Comparison of ENCODE assay signal across 21 cellular contexts in the genomic region with DNA sequence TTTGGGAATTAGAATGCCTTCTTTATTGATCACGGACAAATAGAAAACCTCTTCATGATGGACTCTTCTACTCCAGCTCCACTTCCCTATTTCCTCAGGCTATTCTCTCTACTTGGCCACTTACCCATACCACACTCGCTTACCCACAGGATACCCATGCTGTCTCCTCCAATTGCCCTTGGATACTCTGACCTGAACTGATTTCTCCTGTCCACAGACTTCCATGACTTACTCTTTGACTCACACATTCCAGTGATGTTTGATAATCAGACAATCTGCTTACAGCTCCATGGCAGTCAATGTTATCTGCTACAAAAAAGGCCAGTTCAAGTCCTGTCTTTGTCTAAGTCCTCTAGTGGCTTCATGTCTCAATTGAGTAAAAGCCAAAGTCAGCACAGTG.
"Had no signal": no experiment of that assay in that cellular context is flagged by ENCODE, and none has a peak within 500 bp of the region (broad histone marks: within the 10 kb centered on the region; RNA-seq: fewer than 3 reads in every experiment).

No MANE protein-coding gene starts in this region.

- H3K36me3 ChIP-seq: neutrophil, pancreas had no signal

- ATAC-seq: activated CD8-positive, alpha-beta memory T cell treated with anti-CD3 and anti-CD28 coated beads, Interleukin-2, amount 10 ng/mL, durations not matched to agents 7 days and 5 days; left cardiac atrium; natural killer cell; pancreas; sciatic nerve; T-cell had no signal

- H3K4me1 Mint-ChIP-seq: activated CD4-positive, alpha-beta memory T cell treated with anti-CD3 and anti-CD28 coated beads, Interleukin-2, amount 10 ng/mL, durations not matched to agents 7 days and 5 days; activated CD8-positive, alpha-beta memory T cell treated with anti-CD3 and anti-CD28 coated beads, Interleukin-2, amount 10 ng/mL, durations not matched to agents 7 days and 5 days; activated naive CD8-positive, alpha-beta T cell treated with anti-CD3 and anti-CD28 coated beads for 36 hours; central memory CD8-positive, alpha-beta T cell; natural killer cell; stimulated activated effector memory CD8-positive, alpha-beta T cell treated with anti-CD3 and anti-CD28 coated beads, Interleukin-12 subunit alpha, Interleukin-12 subunit beta, amount 100 ng/mL, for 72 hours; T-cell had no signal

- H3K4me1 ChIP-seq: pancreas, testis had no signal

- H3K9me3 ChIP-seq: neutrophil, pancreas, testis had no signal

- H3K4me3 ChIP-seq: coronary artery, pancreas, smooth muscle cell, testis had no signal

- H3K36me3 Mint-ChIP-seq: activated CD8-positive, alpha-beta memory T cell treated with anti-CD3 and anti-CD28 coated beads, Interleukin-2, amount 10 ng/mL, durations not matched to agents 7 days and 5 days; activated naive CD8-positive, alpha-beta T cell treated with anti-CD3 and anti-CD28 coated beads for 36 hours; brain; natural killer cell; stimulated activated effector memory CD8-positive, alpha-beta T cell treated with anti-CD3 and anti-CD28 coated beads, Interleukin-12 subunit alpha, Interleukin-12 subunit beta, amount 100 ng/mL, for 72 hours; T-cell had no signal

- H3K27ac Mint-ChIP-seq: activated CD4-positive, alpha-beta memory T cell treated with anti-CD3 and anti-CD28 coated beads, Interleukin-2, amount 10 ng/mL, durations not matched to agents 7 days and 5 days; activated CD8-positive, alpha-beta memory T cell treated with anti-CD3 and anti-CD28 coated beads, Interleukin-2, amount 10 ng/mL, durations not matched to agents 7 days and 5 days; activated naive CD8-positive, alpha-beta T cell treated with anti-CD3 and anti-CD28 coated beads for 36 hours; brain; natural killer cell; stimulated activated effector memory CD8-positive, alpha-beta T cell treated with anti-CD3 and anti-CD28 coated beads, Interleukin-12 subunit alpha, Interleukin-12 subunit beta, amount 100 ng/mL, for 72 hours; T-cell had no signal

- DNase-seq: activated CD4-positive, alpha-beta memory T cell treated with anti-CD3 and anti-CD28 coated beads, Interleukin-2, amount 10 ng/mL, durations not matched to agents 7 days and 5 days; activated CD4-positive, alpha-beta T cell treated with anti-CD3 and anti-CD28 coated beads for 48 hours; activated CD4-positive, CD25-positive, alpha-beta regulatory T cell; activated CD8-positive, alpha-beta memory T cell treated with anti-CD3 and anti-CD28 coated beads, Interleukin-2, amount 10 ng/mL, durations not matched to agents 7 days and 5 days; activated naive CD8-positive, alpha-beta T cell treated with anti-CD3 and anti-CD28 coated beads for 36 hours; amniotic stem cell; erythroblast; left cardiac atrium; natural killer cell; pancreas; stimulated activated CD4-positive, alpha-beta T cell treated with anti-CD3 and anti-CD28 coated beads, Interleukin-4, amount 100 ng/mL, for 24 hours; T-cell; T-helper 9 cell; testis had no signal

- H3K27ac ChIP-seq: coronary artery, neutrophil, pancreas, testis had no signal

- H3K9me3 Mint-ChIP-seq: activated CD4-positive, alpha-beta memory T cell treated with anti-CD3 and anti-CD28 coated beads, Interleukin-2, amount 10 ng/mL, durations not matched to agents 7 days and 5 days; activated naive CD8-positive, alpha-beta T cell treated with anti-CD3 and anti-CD28 coated beads for 36 hours; brain; central memory CD8-positive, alpha-beta T cell; stimulated activated effector memory CD8-positive, alpha-beta T cell treated with anti-CD3 and anti-CD28 coated beads, Interleukin-12 subunit alpha, Interleukin-12 subunit beta, amount 100 ng/mL, for 72 hours; T-cell had no signal

- H3K27me3 Mint-ChIP-seq: activated CD4-positive, alpha-beta memory T cell treated with anti-CD3 and anti-CD28 coated beads, Interleukin-2, amount 10 ng/mL, durations not matched to agents 7 days and 5 days; activated CD8-positive, alpha-beta memory T cell treated with anti-CD3 and anti-CD28 coated beads, Interleukin-2, amount 10 ng/mL, durations not matched to agents 7 days and 5 days; activated naive CD8-positive, alpha-beta T cell treated with anti-CD3 and anti-CD28 coated beads for 36 hours; central memory CD8-positive, alpha-beta T cell; T-cell had no signal

- H3K27me3 ChIP-seq: neutrophil, pancreas, testis had no signal

- FAIRE-seq: pancreas had no signal

- H3K4me2 ChIP-seq: smooth muscle cell had no signal

- H3K4me3 Mint-ChIP-seq: activated CD4-positive, alpha-beta memory T cell treated with anti-CD3 and anti-CD28 coated beads, Interleukin-2, amount 10 ng/mL, durations not matched to agents 7 days and 5 days; activated CD8-positive, alpha-beta memory T cell treated with anti-CD3 and anti-CD28 coated beads, Interleukin-2, amount 10 ng/mL, durations not matched to agents 7 days and 5 days; activated naive CD8-positive, alpha-beta T cell treated with anti-CD3 and anti-CD28 coated beads for 36 hours; brain; central memory CD8-positive, alpha-beta T cell; natural killer cell; stimulated activated effector memory CD8-positive, alpha-beta T cell treated with anti-CD3 and anti-CD28 coated beads, Interleukin-12 subunit alpha, Interleukin-12 subunit beta, amount 100 ng/mL, for 72 hours; T-cell had no signal
